In the genomic region with DNA sequence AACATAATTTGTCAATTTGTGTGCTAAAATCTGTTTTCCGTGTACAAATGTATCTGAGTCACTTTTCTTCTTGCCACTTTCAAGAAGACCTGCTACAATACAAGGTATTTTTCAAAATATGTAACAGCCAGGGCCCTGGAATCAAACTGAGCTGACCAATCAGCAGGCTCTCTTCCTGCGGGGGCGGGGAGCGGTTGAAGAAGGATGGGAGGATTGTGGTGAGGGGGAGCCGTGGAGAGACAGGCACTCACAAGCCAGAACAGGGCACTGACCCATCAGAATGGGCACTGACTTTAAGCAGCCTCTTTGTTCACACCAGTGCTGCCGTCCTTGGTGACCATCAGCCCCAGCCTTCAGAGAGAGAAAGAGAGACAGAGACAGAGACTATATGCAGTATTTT, we compare ENCODE assay signal across 1 cellular context.
TF ChIP-seq lines count a peak whose summit lies in the region.

No MANE protein-coding gene starts in this region.

TF ChIP-seq in GM23338, 12 proteins besides CTCF, POLR2A, EP300 and RAD21:
- TF ChIP-seq, protein P1, sequence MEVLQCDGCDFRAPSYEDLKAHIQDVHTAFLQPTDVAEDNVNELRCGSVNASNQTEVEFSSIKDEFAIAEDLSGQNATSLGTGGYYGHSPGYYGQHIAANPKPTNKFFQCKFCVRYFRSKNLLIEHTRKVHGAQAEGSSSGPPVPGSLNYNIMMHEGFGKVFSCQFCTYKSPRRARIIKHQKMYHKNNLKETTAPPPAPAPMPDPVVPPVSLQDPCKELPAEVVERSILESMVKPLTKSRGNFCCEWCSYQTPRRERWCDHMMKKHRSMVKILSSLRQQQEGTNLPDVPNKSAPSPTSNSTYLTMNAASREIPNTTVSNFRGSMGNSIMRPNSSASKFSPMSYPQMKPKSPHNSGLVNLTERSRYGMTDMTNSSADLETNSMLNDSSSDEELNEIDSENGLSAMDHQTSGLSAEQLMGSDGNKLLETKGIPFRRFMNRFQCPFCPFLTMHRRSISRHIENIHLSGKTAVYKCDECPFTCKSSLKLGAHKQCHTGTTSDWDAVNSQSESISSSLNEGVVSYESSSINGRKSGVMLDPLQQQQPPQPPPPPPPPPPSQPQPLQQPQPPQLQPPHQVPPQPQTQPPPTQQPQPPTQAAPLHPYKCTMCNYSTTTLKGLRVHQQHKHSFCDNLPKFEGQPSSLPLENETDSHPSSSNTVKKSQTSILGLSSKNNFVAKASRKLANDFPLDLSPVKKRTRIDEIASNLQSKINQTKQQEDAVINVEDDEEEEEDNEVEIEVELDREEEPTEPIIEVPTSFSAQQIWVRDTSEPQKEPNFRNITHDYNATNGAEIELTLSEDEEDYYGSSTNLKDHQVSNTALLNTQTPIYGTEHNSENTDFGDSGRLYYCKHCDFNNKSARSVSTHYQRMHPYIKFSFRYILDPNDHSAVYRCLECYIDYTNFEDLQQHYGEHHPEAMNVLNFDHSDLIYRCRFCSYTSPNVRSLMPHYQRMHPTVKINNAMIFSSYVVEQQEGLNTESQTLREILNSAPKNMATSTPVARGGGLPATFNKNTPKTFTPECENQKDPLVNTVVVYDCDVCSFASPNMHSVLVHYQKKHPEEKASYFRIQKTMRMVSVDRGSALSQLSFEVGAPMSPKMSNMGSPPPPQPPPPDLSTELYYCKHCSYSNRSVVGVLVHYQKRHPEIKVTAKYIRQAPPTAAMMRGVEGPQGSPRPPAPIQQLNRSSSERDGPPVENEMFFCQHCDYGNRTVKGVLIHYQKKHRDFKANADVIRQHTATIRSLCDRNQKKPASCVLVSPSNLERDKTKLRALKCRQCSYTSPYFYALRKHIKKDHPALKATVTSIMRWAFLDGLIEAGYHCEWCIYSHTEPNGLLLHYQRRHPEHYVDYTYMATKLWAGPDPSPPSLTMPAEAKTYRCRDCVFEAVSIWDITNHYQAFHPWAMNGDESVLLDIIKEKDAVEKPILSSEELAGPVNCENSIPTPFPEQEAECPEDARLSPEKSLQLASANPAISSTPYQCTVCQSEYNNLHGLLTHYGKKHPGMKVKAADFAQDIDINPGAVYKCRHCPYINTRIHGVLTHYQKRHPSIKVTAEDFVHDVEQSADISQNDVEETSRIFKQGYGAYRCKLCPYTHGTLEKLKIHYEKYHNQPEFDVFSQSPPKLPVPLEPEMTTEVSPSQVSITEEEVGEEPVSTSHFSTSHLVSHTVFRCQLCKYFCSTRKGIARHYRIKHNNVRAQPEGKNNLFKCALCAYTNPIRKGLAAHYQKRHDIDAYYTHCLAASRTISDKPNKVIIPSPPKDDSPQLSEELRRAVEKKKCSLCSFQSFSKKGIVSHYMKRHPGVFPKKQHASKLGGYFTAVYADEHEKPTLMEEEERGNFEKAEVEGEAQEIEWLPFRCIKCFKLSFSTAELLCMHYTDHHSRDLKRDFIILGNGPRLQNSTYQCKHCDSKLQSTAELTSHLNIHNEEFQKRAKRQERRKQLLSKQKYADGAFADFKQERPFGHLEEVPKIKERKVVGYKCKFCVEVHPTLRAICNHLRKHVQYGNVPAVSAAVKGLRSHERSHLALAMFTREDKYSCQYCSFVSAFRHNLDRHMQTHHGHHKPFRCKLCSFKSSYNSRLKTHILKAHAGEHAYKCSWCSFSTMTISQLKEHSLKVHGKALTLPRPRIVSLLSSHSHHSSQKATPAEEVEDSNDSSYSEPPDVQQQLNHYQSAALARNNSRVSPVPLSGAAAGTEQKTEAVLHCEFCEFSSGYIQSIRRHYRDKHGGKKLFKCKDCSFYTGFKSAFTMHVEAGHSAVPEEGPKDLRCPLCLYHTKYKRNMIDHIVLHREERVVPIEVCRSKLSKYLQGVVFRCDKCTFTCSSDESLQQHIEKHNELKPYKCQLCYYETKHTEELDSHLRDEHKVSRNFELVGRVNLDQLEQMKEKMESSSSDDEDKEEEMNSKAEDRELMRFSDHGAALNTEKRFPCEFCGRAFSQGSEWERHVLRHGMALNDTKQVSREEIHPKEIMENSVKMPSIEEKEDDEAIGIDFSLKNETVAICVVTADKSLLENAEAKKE (CRISPR knock-in tag; IDR thresholded peaks at IDR 0.05), result no peak
- TF ChIP-seq ZNF331 (CRISPR knock-in tag; IDR thresholded peaks at IDR 0.05; ENCODE audit: low read depth) (no peak), CREB1 (CRISPR knock-in tag; IDR thresholded peaks at IDR 0.05; ENCODE audit: low read depth) (no peak), JUNB (IDR thresholded peaks at IDR 0.05; ENCODE audit: unreplicated experiment) (no peak), NANOG (IDR thresholded peaks at IDR 0.05; ENCODE audit: borderline replicate concordance) (no peak)
- TF ChIP-seq, protein P2, sequence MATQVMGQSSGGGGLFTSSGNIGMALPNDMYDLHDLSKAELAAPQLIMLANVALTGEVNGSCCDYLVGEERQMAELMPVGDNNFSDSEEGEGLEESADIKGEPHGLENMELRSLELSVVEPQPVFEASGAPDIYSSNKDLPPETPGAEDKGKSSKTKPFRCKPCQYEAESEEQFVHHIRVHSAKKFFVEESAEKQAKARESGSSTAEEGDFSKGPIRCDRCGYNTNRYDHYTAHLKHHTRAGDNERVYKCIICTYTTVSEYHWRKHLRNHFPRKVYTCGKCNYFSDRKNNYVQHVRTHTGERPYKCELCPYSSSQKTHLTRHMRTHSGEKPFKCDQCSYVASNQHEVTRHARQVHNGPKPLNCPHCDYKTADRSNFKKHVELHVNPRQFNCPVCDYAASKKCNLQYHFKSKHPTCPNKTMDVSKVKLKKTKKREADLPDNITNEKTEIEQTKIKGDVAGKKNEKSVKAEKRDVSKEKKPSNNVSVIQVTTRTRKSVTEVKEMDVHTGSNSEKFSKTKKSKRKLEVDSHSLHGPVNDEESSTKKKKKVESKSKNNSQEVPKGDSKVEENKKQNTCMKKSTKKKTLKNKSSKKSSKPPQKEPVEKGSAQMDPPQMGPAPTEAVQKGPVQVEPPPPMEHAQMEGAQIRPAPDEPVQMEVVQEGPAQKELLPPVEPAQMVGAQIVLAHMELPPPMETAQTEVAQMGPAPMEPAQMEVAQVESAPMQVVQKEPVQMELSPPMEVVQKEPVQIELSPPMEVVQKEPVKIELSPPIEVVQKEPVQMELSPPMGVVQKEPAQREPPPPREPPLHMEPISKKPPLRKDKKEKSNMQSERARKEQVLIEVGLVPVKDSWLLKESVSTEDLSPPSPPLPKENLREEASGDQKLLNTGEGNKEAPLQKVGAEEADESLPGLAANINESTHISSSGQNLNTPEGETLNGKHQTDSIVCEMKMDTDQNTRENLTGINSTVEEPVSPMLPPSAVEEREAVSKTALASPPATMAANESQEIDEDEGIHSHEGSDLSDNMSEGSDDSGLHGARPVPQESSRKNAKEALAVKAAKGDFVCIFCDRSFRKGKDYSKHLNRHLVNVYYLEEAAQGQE (IDR thresholded peaks at IDR 0.05; ENCODE audit: unreplicated experiment), result no peak
